In genomic region chr17:62629556-62630364, GRCh38 we compare ENCODE assay signal across 11 cellular contexts. TPM values are rescaled to one million over a fixed set of nuclear protein-coding genes. Genes with fewer than 3 reads are reported as not detected.
DNase-seq lines count a peak whose midpoint lies in the region; ATAC-seq and TF ChIP-seq lines count a peak whose summit lies in the region.
"Had no signal": no experiment of that assay in that cellular context is flagged by ENCODE, and none has a peak within 500 bp of the region (broad histone marks: within the 10 kb centered on the region; RNA-seq: fewer than 3 reads in every experiment).

No MANE protein-coding gene starts in this region.

- in situ Hi-C loops in astrocyte of the cerebellum (cut with HindIII; ENCODE audit: low sequenced_read_pairs) (no loop called here), ACHN (cut with HindIII; ENCODE audit: low pct_ligation_motif_present, low pct_unique_long_range_greater_than_20kb, low sequenced_read_pairs) (no loop called here)

- no peak overlapping the region for H2BK5ac ChIP-seq in H9 (ENCODE audit: insufficient read length, low read length)

- H3K4me1 ChIP-seq in H9 (ENCODE audit: insufficient read depth, low read length) (peaks cover 9% of the 10 kb centered on the region; the same call in 1 of the 2 replicates), suprapubic skin (peaks cover 51% of the 10 kb centered on the region)

- H3K4me2 ChIP-seq in H9 (ENCODE audit: insufficient read depth, insufficient read length, low read length), result peak overlapping the region; percentile 52
- H3K4me2 ChIP-seq: KMS-11 had no signal

- TF ChIP-seq CTCF in H9 (conservative IDR thresholded peaks at IDR 0.05) (no peak), astrocyte of the cerebellum (IDR thresholded peaks at IDR 0.05; ENCODE audit: low read depth, low read length, missing control alignments) (no peak), kidney epithelial cell (IDR thresholded peaks at IDR 0.05; ENCODE audit: insufficient read depth, low read length, poor library complexity, severe bottlenecking) (no peak), suprapubic skin (IDR thresholded peaks at IDR 0.05) (no peak), CD14-positive monocyte (IDR thresholded peaks at IDR 0.05) (no peak)

- no peak overlapping the region for H2BK20ac ChIP-seq in H9 (ENCODE audit: low read depth, low read length, poor library complexity, severe bottlenecking)

- WGBS in H9 (ENCODE audit: extremely low coverage, insufficient read length, low lambda C conversion rate), result no CpG with 5 or more reads among the region's 19 CpGs
- whole genome bisulfite sequencing in suprapubic skin, result 41% methylated on average over 15 of the region's 19 CpGs

- no peak overlapping the region for H2BK120ac ChIP-seq in H9 (ENCODE audit: low read depth, low read length, poor library complexity, severe bottlenecking)

- no peak for ATAC-seq in GM18498 (IDR thresholded peaks at IDR 0.05; ENCODE audit: unreplicated experiment)

- H3K79me1 ChIP-seq in H9 (ENCODE audit: insufficient read depth, low read depth, low read length, poor library complexity, severe bottlenecking), result no peaks in the 10 kb centered on the region

- no peak overlapping the region for H3K56ac ChIP-seq in H9 (ENCODE audit: insufficient read length, low read depth, low read length)

- no peak overlapping the region for H2AFZ ChIP-seq in H9 (ENCODE audit: low read length)

- H3K4me3 Mint-ChIP-seq in H9 (peak overlapping the region in 1 of 2 experiments; percentile 90; a peak in 3 of 5 replicates), CD14-positive monocyte (peak overlapping the region in 1 of 2 donors; percentile 19)
- H3K4me3 Mint-ChIP-seq in activated naive CD4-positive, alpha-beta T cell treated with anti-CD3 and anti-CD28 coated beads for 36 hours, result no peak overlapping the region

- peaks cover 16% of the 10 kb centered on the region for H3K23me2 ChIP-seq in H9 (ENCODE audit: insufficient read length, low read depth, low read length, poor library complexity, severe bottlenecking)

- CTCF ChIA-PET in activated naive CD4-positive, alpha-beta T cell treated with anti-CD3 and anti-CD28 coated beads for 36 hours (lab: Charles Lee), result no interaction called here

- no peak overlapping the region for H3T11ph ChIP-seq in H9 (ENCODE audit: low read length)

- no peak overlapping the region for H3K27ac ChIP-seq in H9 (ENCODE audit: insufficient read length, low read depth, low read length)
- H3K27ac ChIP-seq in suprapubic skin, result peak overlapping the region; percentile 93
- H3K27ac ChIP-seq: KMS-11 had no signal

- H3K9ac ChIP-seq in H9 (ENCODE audit: extremely low read depth, insufficient read length, low read length), result no peak overlapping the region
- H3K9ac ChIP-seq: KMS-11 had no signal

- H3K27me3 Mint-ChIP-seq in H9 (ENCODE audit: low read depth) (peaks cover 22% of the 10 kb centered on the region), CD14-positive monocyte (ENCODE audit: low read depth in 3 of 3) (peaks cover 35 to 50% (median 41%) of the 10 kb centered on the region in 3 donors)
- peaks cover 21% of the 10 kb centered on the region for H3K27me3 Mint-ChIP-seq in activated naive CD4-positive, alpha-beta T cell treated with anti-CD3 and anti-CD28 coated beads for 36 hours (ENCODE audit: low read depth)

- no peak overlapping the region for H3K4ac ChIP-seq in H9 (ENCODE audit: low read depth, low read length)

- H3K14ac ChIP-seq in H9 (ENCODE audit: insufficient read depth, low read length), result no peak overlapping the region

- H3K79me2 ChIP-seq in H9 (ENCODE audit: insufficient read depth, low read length), result peaks cover 4% of the 10 kb centered on the region; the same call in 1 of the 2 replicates

- H3K27me3 ChIP-seq in H9 (ENCODE audit: insufficient read depth, low read length) (no peaks in the 10 kb centered on the region), kidney epithelial cell (ENCODE audit: control insufficient read depth, insufficient read depth, low read length) (no peaks in the 10 kb centered on the region), suprapubic skin (peaks cover 5% of the 10 kb centered on the region)

- peaks cover 0 to 5% (median 0%) of the 10 kb centered on the region in 3 experiments; a peak in 3 of 7 replicates for H3K36me3 Mint-ChIP-seq in H9 (ENCODE audit: insufficient read depth in 1 of 3, low read depth in 3 of 3)
- H3K36me3 Mint-ChIP-seq in CD14-positive monocyte, result peaks cover 0 to 3% of the 10 kb centered on the region in 2 donors
- H3K36me3 Mint-ChIP-seq in activated naive CD4-positive, alpha-beta T cell treated with anti-CD3 and anti-CD28 coated beads for 36 hours (ENCODE audit: low read depth), result no peaks in the 10 kb centered on the region

- H3K27ac Mint-ChIP-seq in H9, result no peak overlapping the region
- no peak overlapping the region for H3K27ac Mint-ChIP-seq in CD14-positive monocyte
- H3K27ac Mint-ChIP-seq in activated naive CD4-positive, alpha-beta T cell treated with anti-CD3 and anti-CD28 coated beads for 36 hours, result no peak overlapping the region

- peak overlapping the region; percentile 81 for H3K4me3 ChIP-seq in astrocyte of the cerebellum (ENCODE audit: low read depth, low read length)
- H3K4me3 ChIP-seq in kidney epithelial cell (ENCODE audit: low read depth, low read length), result peak overlapping the region; percentile 72
- peak overlapping the region; percentile 81 for H3K4me3 ChIP-seq in suprapubic skin

- H4K5ac ChIP-seq in H9 (ENCODE audit: insufficient read length, low read depth, low read length), result no peak overlapping the region

- no peak overlapping the region for H2AK5ac ChIP-seq in H9 (ENCODE audit: insufficient read length, low read length)

- intact Hi-C loops in CD14-positive monocyte (cut with micrococcal nuclease), result no loop called here
- intact Hi-C loops in activated naive CD4-positive, alpha-beta T cell treated with anti-CD3 and anti-CD28 coated beads for 36 hours (cut with micrococcal nuclease), result no loop called here

- H4K8ac ChIP-seq in H9 (replicated peaks; ENCODE audit: insufficient read length, low read depth, low read length), result no peak overlapping the region

- H2BK12ac ChIP-seq in H9 (ENCODE audit: insufficient read length, low read depth, low read length), result no peak overlapping the region

- no peak overlapping the region for H2BK15ac ChIP-seq in H9 (ENCODE audit: low read depth, low read length)

- H3K9me3 Mint-ChIP-seq in H9, result no peaks in the 10 kb centered on the region; a peak in 1 of 5 replicates
- H3K9me3 Mint-ChIP-seq in CD14-positive monocyte, result peaks cover 0 to 4% (median 0%) of the 10 kb centered on the region in 7 donors
- no peaks in the 10 kb centered on the region for H3K9me3 Mint-ChIP-seq in activated naive CD4-positive, alpha-beta T cell treated with anti-CD3 and anti-CD28 coated beads for 36 hours

- H3K9me3 ChIP-seq in H9 (ENCODE audit: control insufficient read depth, low read depth, low read length) (no peaks in the 10 kb centered on the region), suprapubic skin (no peaks in the 10 kb centered on the region)

- H3K4me1 Mint-ChIP-seq in H9 (peaks cover 49 to 55% of the 10 kb centered on the region in 2 experiments), CD14-positive monocyte (peaks cover 40% of the 10 kb centered on the region)
- peaks cover 5% of the 10 kb centered on the region for H3K4me1 Mint-ChIP-seq in activated naive CD4-positive, alpha-beta T cell treated with anti-CD3 and anti-CD28 coated beads for 36 hours (ENCODE audit: low read depth)

- no peak overlapping the region for H3K18ac ChIP-seq in H9 (ENCODE audit: insufficient read length, low read depth, low read length)

- TF ChIP-seq POLR2A in suprapubic skin (IDR thresholded peaks at IDR 0.05), result no peak

- H3K23ac ChIP-seq in H9 (ENCODE audit: insufficient read length, low read depth, low read length), result no peak overlapping the region

- no peak for DNase-seq in H9
- no peak for DNase-seq in astrocyte of the cerebellum (ENCODE audit: low read depth)
- no peak for DNase-seq in kidney epithelial cell (ENCODE audit: low read depth)
- DNase-seq in suprapubic skin (ENCODE audit: low spot score in 2 of 2), result no peak
- no peak for DNase-seq in CD14-positive monocyte (ENCODE audit: low spot score)
- DNase-seq in ACHN, result no peak
- no peak for DNase-seq in activated naive CD4-positive, alpha-beta T cell treated with anti-CD3 and anti-CD28 coated beads for 36 hours
- DNase-seq: cortex of kidney, small intestine had no signal

- no peak overlapping the region for H4K91ac ChIP-seq in H9 (ENCODE audit: insufficient read length, low read depth, low read length)

- H4K20me1 ChIP-seq in H9 (ENCODE audit: control insufficient read depth, insufficient read depth, insufficient read length), result no peaks in the 10 kb centered on the region

- no peaks in the 10 kb centered on the region for H3K36me3 ChIP-seq in kidney epithelial cell (ENCODE audit: control insufficient read depth, insufficient read depth, low read length)
- H3K36me3 ChIP-seq in suprapubic skin, result no peaks in the 10 kb centered on the region

- no peak for TF ChIP-seq EP300 in suprapubic skin (IDR thresholded peaks at IDR 0.05)

RNA-seq across cellular contexts. Expression of gene MRC2, which starts 2.3 kb away (rescaled TPM):
- total RNA-seq in H9 (2021), result 18.7 and 21.6 TPM in 2 replicates
- total RNA-seq in kidney epithelial cell, result 45.9 and 53.0 TPM in 2 replicates
- total RNA-seq in suprapubic skin, result 10 to 100 TPM; 31.4 to 55.2 (median 37.1) TPM
- not detected for polyA plus RNA-seq in CD14-positive monocyte
- total RNA-seq in activated naive CD4-positive, alpha-beta T cell treated with anti-CD3 and anti-CD28 coated beads for 36 hours, result 1 to 10 TPM; 4.1 to 5.5 TPM
